ENCODE assay signal across 9 cellular contexts in genomic region chr15:100111103-100112060, GRCh38.
DNase-seq lines count a peak whose midpoint lies in the region; ATAC-seq, FAIRE-seq and TF ChIP-seq lines count a peak whose summit lies in the region.
"Had no signal": no experiment of that assay in that cellular context is flagged by ENCODE, and none has a peak within 500 bp of the region (broad histone marks: within the 10 kb centered on the region; RNA-seq: fewer than 3 reads in every experiment).

No MANE protein-coding gene starts in this region.

- H3K36me3 ChIP-seq in sigmoid colon: no peaks in the 10 kb centered on the region

- CTCF ChIA-PET in A549 (lab: Yijun Ruan, JAX): interaction anchor here (0.6 to 1.2 kb wide), 3 partner anchors 10 to 222 kb away, joined by 3 read pairs; no protein-coding TSS in a partner anchor
- CTCF ChIA-PET in WTC11 (lab: Charles Lee): interaction anchor here (0.9 kb wide), 1 partner anchor 228 kb away, joined by 3 read pairs; no protein-coding TSS in a partner anchor

- TF ChIP-seq CTCF in A549 (IDR thresholded peaks at IDR 0.05): no peak
- no peak for TF ChIP-seq CTCF in fibroblast of pulmonary artery (IDR thresholded peaks at IDR 0.05; ENCODE audit: low read length, missing control alignments)
- no peak for TF ChIP-seq CTCF in sigmoid colon (IDR thresholded peaks at IDR 0.05)
- TF ChIP-seq CTCF in WTC11 (IDR thresholded peaks at IDR 0.05): no peak

- ATAC-seq in A549 (peak; percentile 26 to 41; a peak in 1 of 6 replicates), WTC11 (no peak), HG03469 (IDR thresholded peaks at IDR 0.05; ENCODE audit: unreplicated experiment) (no peak)

- DNase-seq in A549 (ENCODE audit: low read depth in 1 of 2, low spot score in 1 of 2) (peak in 1 of 2 experiments; percentile 30), HTR-8/SVneo (ENCODE audit: insufficient read length, low spot score) (peak; percentile 88), fibroblast of pulmonary artery (ENCODE audit: low read depth) (peak; percentile 92), sigmoid colon (peak; percentile 80), WTC11 (ENCODE audit: low spot score) (no peak), glomerular visceral epithelial cell (ENCODE audit: extremely low spot score) (no peak)
- DNase-seq in activated CD4-positive, CD25-positive, alpha-beta regulatory T cell treated with anti-CD3 and anti-CD28 coated beads, Interleukin-2, amount 50 U/mL, for 72 hours: peak; percentile 34
- DNase-seq: activated B cell treated with CpG ODN at 0.5 μM for 24 hours had no signal

- TF ChIP-seq POLR2A in A549 (IDR thresholded peaks at IDR 0.05; ENCODE audit: low read length) (no peak), sigmoid colon (IDR thresholded peaks at IDR 0.05) (no peak)

- H3K4me1 ChIP-seq in A549: peaks cover 5% of the 10 kb centered on the region; the same call in 1 of the 3 replicates
- peaks cover 0 to 47% (median 37%) of the 10 kb centered on the region in 4 donors for H3K4me1 ChIP-seq in sigmoid colon

- H3K27me3 ChIP-seq in sigmoid colon: no peaks in the 10 kb centered on the region

- H3K4me2 ChIP-seq in A549: no peak overlapping the region

- FAIRE-seq in A549 (lab: Jason Lieb, UNC) (no peak), HTR-8/SVneo (lab: Jason Lieb, UNC) (peak; percentile 92)

- H3K27ac ChIP-seq in A549 (no peak overlapping the region), sigmoid colon (peak overlapping the region in 3 of 4 donors; percentile 34 to 76 (median 41))

- H3K4me3 Mint-ChIP-seq in WTC11: no peak overlapping the region
- H3K4me3 Mint-ChIP-seq: activated B cell treated with CpG ODN at 0.5 μM for 24 hours had no signal

- intact Hi-C loops in sigmoid colon (cut with DNase I): no loop called here

- peaks cover 14% of the 10 kb centered on the region for H3K4me1 Mint-ChIP-seq in WTC11
- H3K4me1 Mint-ChIP-seq: activated B cell treated with CpG ODN at 0.5 μM for 24 hours had no signal

- H3K9me3 ChIP-seq in A549 (no peaks in the 10 kb centered on the region), sigmoid colon (no peaks in the 10 kb centered on the region)

- H3K27me3 Mint-ChIP-seq in WTC11 (ENCODE audit: low read depth): no peaks in the 10 kb centered on the region; the same call in 1 of the 2 replicates

- TF ChIP-seq EP300 in A549 (IDR thresholded peaks at IDR 0.05): no peak
- TF ChIP-seq EP300 in sigmoid colon (IDR thresholded peaks at IDR 0.05): no peak

- POLR2A ChIA-PET in A549 (lab: Yijun Ruan, JAX): no interaction called here
- POLR2A ChIA-PET in WTC11 (lab: Charles Lee): no interaction called here

- no peak overlapping the region for H3K27ac Mint-ChIP-seq in WTC11
- H3K27ac Mint-ChIP-seq: activated B cell treated with CpG ODN at 0.5 μM for 24 hours had no signal

- H3K36me3 Mint-ChIP-seq in WTC11: no peaks in the 10 kb centered on the region

- no peaks in the 10 kb centered on the region for H3K9me3 Mint-ChIP-seq in WTC11
- H3K9me3 Mint-ChIP-seq: activated B cell treated with CpG ODN at 0.5 μM for 24 hours had no signal

- no peak for TF ChIP-seq RAD21 in A549 (conservative IDR thresholded peaks at IDR 0.05 in 1 of 2, IDR thresholded peaks at IDR 0.05 in 1 of 2)

- 24% methylated on average over 15 of the region's 15 CpGs for WGBS in A549 (ENCODE audit: missing lambda C conversion rate)
- WGBS in sigmoid colon, 2 donors: 43 to 51% methylated on average over 15 of the region's 15 CpGs

- H3K4me3 ChIP-seq in A549: no peak overlapping the region
- no peak overlapping the region for H3K4me3 ChIP-seq in fibroblast of pulmonary artery (replicated peaks; ENCODE audit: low read depth, low read length)
- no peak overlapping the region for H3K4me3 ChIP-seq in sigmoid colon

TF ChIP-seq in A549, 52 proteins besides CTCF, POLR2A, EP300 and RAD21:
- TF ChIP-seq MAX (IDR thresholded peaks at IDR 0.05) (peak; percentile 32; the same call in 1 of the 2 replicates), MAFK (IDR thresholded peaks at IDR 0.05; ENCODE audit: partially characterized antibody) (no peak)

TF ChIP-seq in WTC11, 78 proteins besides CTCF, POLR2A, EP300 and RAD21:
- TF ChIP-seq EMX1 (CRISPR knock-in tag; IDR thresholded peaks at IDR 0.05) (no peak), TEAD4 (CRISPR knock-in tag; IDR thresholded peaks at IDR 0.05) (no peak), FOXJ3 (CRISPR knock-in tag; IDR thresholded peaks at IDR 0.05; ENCODE audit: borderline replicate concordance) (no peak), ETV6 (CRISPR knock-in tag; IDR thresholded peaks at IDR 0.05) (no peak), KAT7 (CRISPR knock-in tag; IDR thresholded peaks at IDR 0.05; ENCODE audit: borderline replicate concordance) (no peak), MYBL2 (CRISPR knock-in tag; IDR thresholded peaks at IDR 0.05) (no peak), USF2 (CRISPR knock-in tag; IDR thresholded peaks at IDR 0.05) (no peak), ARID4B (CRISPR knock-in tag; IDR thresholded peaks at IDR 0.05; ENCODE audit: borderline replicate concordance) (no peak), ELF4 (CRISPR knock-in tag; IDR thresholded peaks at IDR 0.05; ENCODE audit: low read depth) (no peak), JUN (CRISPR knock-in tag; IDR thresholded peaks at IDR 0.05) (no peak), ZNF121 (CRISPR knock-in tag; IDR thresholded peaks at IDR 0.05) (no peak), ZNF219 (CRISPR knock-in tag; IDR thresholded peaks at IDR 0.05; ENCODE audit: borderline replicate concordance) (no peak), PRRX2 (CRISPR knock-in tag; IDR thresholded peaks at IDR 0.05) (no peak)
TF ChIP-seq in WTC11: peak in this region for 0.

Comparison
In these comparisons a context has a peak if more than half of its experiments do, and no peak if none do; other contexts are left out.
1. ATAC-seq: peak in A549 (2 of 2); none in WTC11 (single experiment) and HG03469 (single experiment).
2. DNase-seq: peak in HTR-8/SVneo (single experiment), activated CD4-positive, CD25-positive, alpha-beta regulatory T cell treated with anti-CD3 and anti-CD28 coated beads, Interleukin-2, amount 50 U/mL, for 72 hours (single experiment), fibroblast of pulmonary artery (single experiment) and sigmoid colon (single experiment); none in WTC11 (single experiment) and glomerular visceral epithelial cell (single experiment).
3. H3K27ac ChIP-seq: peak in sigmoid colon (3 of 4); none in A549 (0 of 2).
4. Of the 8 proteins assayed by ChIP-seq in both WTC11 and A549: peak only in WTC11: none; only in A549: MAX; in both: none; in neither: 7.